Comparison of ENCODE assay signal across 15 cellular contexts in genomic region chr9:74556685-74557084, GRCh38. TPM values are rescaled to one million over a fixed set of nuclear protein-coding genes. Genes with fewer than 3 reads are reported as not detected.
DNase-seq lines count a peak whose midpoint lies in the region; ATAC-seq and TF ChIP-seq lines count a peak whose summit lies in the region.
"Had no signal": no experiment of that assay in that cellular context is flagged by ENCODE, and none has a peak within 500 bp of the region (broad histone marks: within the 10 kb centered on the region; RNA-seq: fewer than 3 reads in every experiment).

No MANE protein-coding gene starts in this region.

- H3K4me3 ChIP-seq in prostate gland (no peak overlapping the region), adrenal gland (no peak overlapping the region)

- H3K4me1 ChIP-seq in prostate gland (replicated peaks) (no peaks in the 10 kb centered on the region), adrenal gland (replicated peaks in 1 of 2) (peaks cover 3 to 11% of the 10 kb centered on the region in 2 donors)

- no peak overlapping the region for H3K4me3 Mint-ChIP-seq in activated CD8-positive, alpha-beta memory T cell treated with anti-CD3 and anti-CD28 coated beads, Interleukin-2, amount 10 ng/mL, durations not matched to agents 7 days and 5 days
- H3K4me3 Mint-ChIP-seq: T-helper 1 cell treated with Interleukin-12 subunit alpha and Interleukin-12 subunit beta and Interleukin-4 antibody, amounts not matched to agents 30 μg/mL and 1 μg/mL, for 36 hours had no signal

- CTCF ChIA-PET in activated CD8-positive, alpha-beta memory T cell treated with anti-CD3 and anti-CD28 coated beads, Interleukin-2, amount 10 ng/mL, durations not matched to agents 7 days and 5 days (lab: Charles Lee): no interaction called here

- H3K36me3 Mint-ChIP-seq in activated CD8-positive, alpha-beta memory T cell treated with anti-CD3 and anti-CD28 coated beads, Interleukin-2, amount 10 ng/mL, durations not matched to agents 7 days and 5 days: no peaks in the 10 kb centered on the region

- H3K36me3 ChIP-seq in prostate gland (no peaks in the 10 kb centered on the region), adrenal gland (replicated peaks in 1 of 2) (no peaks in the 10 kb centered on the region)

- no peak for TF ChIP-seq POLR2A in prostate gland (IDR thresholded peaks at IDR 0.05)
- TF ChIP-seq POLR2A in adrenal gland (IDR thresholded peaks at IDR 0.05): no peak

- TF ChIP-seq CTCF in prostate gland (IDR thresholded peaks at IDR 0.05): no peak
- no peak for TF ChIP-seq CTCF in adrenal gland (IDR thresholded peaks at IDR 0.05)

- H3K27ac Mint-ChIP-seq in activated CD8-positive, alpha-beta memory T cell treated with anti-CD3 and anti-CD28 coated beads, Interleukin-2, amount 10 ng/mL, durations not matched to agents 7 days and 5 days: no peak overlapping the region
- H3K27ac Mint-ChIP-seq: T-helper 1 cell treated with Interleukin-12 subunit alpha and Interleukin-12 subunit beta and Interleukin-4 antibody, amounts not matched to agents 30 μg/mL and 1 μg/mL, for 36 hours had no signal

- no peak for DNase-seq in activated CD8-positive, alpha-beta memory T cell treated with anti-CD3 and anti-CD28 coated beads, Interleukin-2, amount 10 ng/mL, durations not matched to agents 7 days and 5 days
- DNase-seq in activated CD8-positive, alpha-beta memory T cell treated with anti-CD3 and anti-CD28 coated beads, Interleukin-2, amount 50 U/mL, for 4 hours: no peak
- DNase-seq in non-pigmented ciliary epithelial cell (ENCODE audit: low read depth) (peak; percentile 37), prostate gland (ENCODE audit: low spot score) (no peak), adrenal gland (no peak), NCI-H446 (lab: John Stamatoyannopoulos, UW) (no peak)
- DNase-seq: activated naive CD4-positive, alpha-beta T cell treated with Interleukin-2 at 50 U/mL for 16 hours; IMR-90; posterior cingulate gyrus had no signal

- peaks cover 3% of the 10 kb centered on the region for H3K4me1 Mint-ChIP-seq in activated CD8-positive, alpha-beta memory T cell treated with anti-CD3 and anti-CD28 coated beads, Interleukin-2, amount 10 ng/mL, durations not matched to agents 7 days and 5 days

- H3K27ac ChIP-seq in prostate gland (no peak overlapping the region), adrenal gland (no peak overlapping the region)

- no peaks in the 10 kb centered on the region for H3K27me3 ChIP-seq in prostate gland (replicated peaks; ENCODE audit: insufficient read depth)
- no peaks in the 10 kb centered on the region for H3K27me3 ChIP-seq in adrenal gland

- 68% methylated on average over 3 of the region's 3 CpGs for WGBS in prostate gland
- WGBS in adrenal gland, 4 donors: 71 to 86% (median 73%) methylated on average over 3 of the region's 3 CpGs

- H3K27me3 Mint-ChIP-seq in activated CD8-positive, alpha-beta memory T cell treated with anti-CD3 and anti-CD28 coated beads, Interleukin-2, amount 10 ng/mL, durations not matched to agents 7 days and 5 days: no peaks in the 10 kb centered on the region

- peak; percentile 47 for ATAC-seq in activated CD8-positive, alpha-beta memory T cell treated with anti-CD3 and anti-CD28 coated beads, Interleukin-2, amount 10 ng/mL, durations not matched to agents 7 days and 5 days
- peak; percentile 78 for ATAC-seq in GM21576 (IDR thresholded peaks at IDR 0.05; ENCODE audit: unreplicated experiment)
- ATAC-seq in HG03175 (IDR thresholded peaks at IDR 0.05; ENCODE audit: unreplicated experiment): peak; percentile 81

- no peaks in the 10 kb centered on the region for H3K9me3 ChIP-seq in prostate gland
- no peaks in the 10 kb centered on the region for H3K9me3 ChIP-seq in adrenal gland (replicated peaks in 1 of 3)

- no peaks in the 10 kb centered on the region for H3K9me3 Mint-ChIP-seq in activated CD8-positive, alpha-beta memory T cell treated with anti-CD3 and anti-CD28 coated beads, Interleukin-2, amount 10 ng/mL, durations not matched to agents 7 days and 5 days (ENCODE audit: low read depth)
- H3K9me3 Mint-ChIP-seq: T-helper 1 cell treated with Interleukin-12 subunit alpha and Interleukin-12 subunit beta and Interleukin-4 antibody, amounts not matched to agents 30 μg/mL and 1 μg/mL, for 36 hours had no signal

- intact Hi-C loops in prostate gland (cut with DNase I) (no loop called here), adrenal gland (cut with DNase I) (no loop called here)

RNA-seq across cellular contexts. Expression of gene RORB, which starts 59.5 kb away (rescaled TPM):
- total RNA-seq in activated CD8-positive, alpha-beta memory T cell treated with anti-CD3 and anti-CD28 coated beads, Interleukin-2, amount 10 ng/mL, durations not matched to agents 7 days and 5 days: under 1 TPM; 0.33 to 0.35 TPM
- total RNA-seq in prostate gland (1 to 10 TPM; 1.4 to 1.7 TPM), adrenal gland (1 to 10 TPM; 2.2 to 8.8 (median 5.0) TPM)
- polyA plus RNA-seq in adrenal gland: 1 to 10 TPM; 1.7 to 2.5 (median 2.0) TPM
- total RNA-seq: endothelial cell of umbilical vein, IMR-90, kidney epithelial cell, NCI-H460 had no signal
- polyA plus RNA-seq: endothelial cell of umbilical vein, IMR-90 had no signal
